In the genomic region with DNA sequence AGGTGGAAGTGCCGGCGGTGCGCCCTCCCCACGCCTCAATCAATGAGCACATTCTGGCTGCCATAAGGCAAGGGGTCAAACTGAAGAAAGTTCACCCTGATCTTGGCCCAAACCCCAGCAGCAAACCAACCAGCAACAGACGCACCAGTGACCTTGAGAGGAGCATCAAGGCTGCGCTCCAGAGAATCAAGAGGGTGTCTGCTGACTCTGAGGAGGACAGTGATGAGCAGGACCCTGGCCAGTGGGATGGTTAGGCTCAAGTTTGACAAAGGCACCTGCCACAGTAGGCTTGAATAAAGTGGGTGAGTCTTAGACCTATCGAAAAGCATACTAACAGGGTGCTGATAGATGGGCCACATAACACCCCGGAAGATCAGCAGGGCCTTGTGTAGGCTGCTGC, we compare ENCODE assay signal across 11 cellular contexts. TPM values are rescaled to one million over a fixed set of nuclear protein-coding genes. Genes with fewer than 3 reads are reported as not detected.
DNase-seq lines count a peak whose midpoint lies in the region; ATAC-seq, FAIRE-seq and TF ChIP-seq lines count a peak whose summit lies in the region.
"Had no signal": no experiment of that assay in that cellular context is flagged by ENCODE, and none has a peak within 500 bp of the region (broad histone marks: within the 10 kb centered on the region; RNA-seq: fewer than 3 reads in every experiment).

No MANE protein-coding gene starts in this region.

- H3K36me3 ChIP-seq in KOPT-K1 (ENCODE audit: insufficient read depth, low read length), result peaks cover 97% of the 10 kb centered on the region

- H3K4me3 Mint-ChIP-seq in MCF 10A (ENCODE audit: unreplicated experiment) (no peak overlapping the region), natural killer cell (no peak overlapping the region)

- DNase-seq in GM12891 (ENCODE audit: insufficient read length, low spot score) (no peak), MCF 10A (ENCODE audit: unreplicated experiment) (no peak), natural killer cell (no peak), NCI-H510A (lab: John Stamatoyannopoulos, UW) (no peak), islet precursor cell (no peak)
- DNase-seq: COR-L47, mucosa of descending colon had no signal

- peak in 1 of 3 donors; percentile 7 for ATAC-seq in natural killer cell
- no peak for ATAC-seq in GM18517 (IDR thresholded peaks at IDR 0.05; ENCODE audit: unreplicated experiment)
- ATAC-seq: mucosa of descending colon had no signal

- no peak for TF ChIP-seq POLR2A in GM12891 (IDR thresholded peaks at IDR 0.05; ENCODE audit: low read depth, low read length)

- POLR2A ChIA-PET in MCF 10A (lab: Yijun Ruan, JAX), result interaction anchor here (0.7 to 2.4 kb wide), 12 partner anchors 16 to 295 kb away, joined by 3 to 15 read pairs (median 5); partner anchors contain the start of genes RAMAC and RPS17

- H3K27me3 Mint-ChIP-seq in MCF 10A (ENCODE audit: insufficient read depth, unreplicated experiment) (no peaks in the 10 kb centered on the region), natural killer cell (ENCODE audit: low read depth in 2 of 2) (no peaks in the 10 kb centered on the region)

- no TSS peak for BruUV-seq in MCF 10A (replicated peaks; lab: Mats Ljungman, UMichigan)

- no peaks in the 10 kb centered on the region for H3K9me3 ChIP-seq in KOPT-K1 (ENCODE audit: insufficient read depth, low read length, poor library complexity, severe bottlenecking)
- H3K9me3 ChIP-seq: mucosa of descending colon had no signal

- CTCF ChIA-PET in MCF 10A (lab: Yijun Ruan, JAX), result interaction anchor here (0.7 to 1.8 kb wide), 8 partner anchors 9 to 303 kb away, joined by 3 to 5 read pairs (median 4); partner anchors contain the start of gene RAMAC

- TF ChIP-seq CTCF in MCF 10A (IDR thresholded peaks at IDR 0.05; ENCODE audit: unreplicated experiment) (no peak), natural killer cell (IDR thresholded peaks at IDR 0.05) (no peak)

- peak overlapping the region; percentile 75 for H3K27ac Mint-ChIP-seq in MCF 10A (ENCODE audit: low read depth, unreplicated experiment)
- H3K27ac Mint-ChIP-seq in natural killer cell, result peak overlapping the region; percentile 78 to 81

- H3K27ac ChIP-seq in KOPT-K1 (ENCODE audit: low read depth, low read length, poor library complexity, severe bottlenecking), result peak overlapping the region; percentile 62

- H3K36me3 Mint-ChIP-seq in MCF 10A (ENCODE audit: insufficient read depth, unreplicated experiment) (peaks cover 79% of the 10 kb centered on the region), natural killer cell (peaks cover 52% of the 10 kb centered on the region)

- no peaks in the 10 kb centered on the region for H3K9me3 Mint-ChIP-seq in MCF 10A (ENCODE audit: unreplicated experiment)
- no peaks in the 10 kb centered on the region for H3K9me3 Mint-ChIP-seq in natural killer cell

- FAIRE-seq in GM12891 (lab: Jason Lieb, UNC), result no peak

- peaks cover 16% of the 10 kb centered on the region for H3K4me1 Mint-ChIP-seq in MCF 10A (ENCODE audit: insufficient read depth, unreplicated experiment)
- H3K4me1 Mint-ChIP-seq in natural killer cell, result peaks cover 38% of the 10 kb centered on the region in 2 donors

- intact Hi-C loops in MCF 10A (cut with micrococcal nuclease), result no loop called here
- intact Hi-C loops in natural killer cell (cut with micrococcal nuclease), result no loop called here

TF ChIP-seq in GM12891, 5 proteins besides CTCF, POLR2A, EP300 and RAD21:
- 0 out of 2 replicates have a peak, but pooled peaks have one; percentile 31 for TF ChIP-seq POLR2AphosphoS5 (IDR thresholded peaks at IDR 0.05; ENCODE audit: low read depth, low read length)
- TF ChIP-seq PAX5 (IDR thresholded peaks at IDR 0.05; ENCODE audit: insufficient read depth, low read length, severe bottlenecking), result no peak

RNA-seq across cellular contexts. Expression of gene WHAMM, which starts 23.9 kb away (rescaled TPM):
- 4.9 TPM for polyA plus RNA-seq in GM12891 (2012; ENCODE audit: low read depth, missing spikeins)
- total RNA-seq in MCF 10A (2022) (8.2 and 10.1 TPM in 2 replicates), natural killer cell (10 to 100 TPM; 48.5 to 78.0 (median 67.6) TPM)

RNA-seq across cellular contexts. Expression of gene FSD2, which starts 27.4 kb away (rescaled TPM):
- polyA plus RNA-seq in GM12891 (2012; ENCODE audit: low read depth, missing spikeins), result 0.03 TPM
- total RNA-seq in MCF 10A (2022), result not detected in 2 replicates
- not detected for total RNA-seq in natural killer cell
- total RNA-seq: endothelial cell of umbilical vein, mucosa of descending colon, temporal lobe had no signal
- polyA plus RNA-seq: endothelial cell of umbilical vein had no signal
